Comparison of ENCODE assay signal across 8 cellular contexts in the genomic region with DNA sequence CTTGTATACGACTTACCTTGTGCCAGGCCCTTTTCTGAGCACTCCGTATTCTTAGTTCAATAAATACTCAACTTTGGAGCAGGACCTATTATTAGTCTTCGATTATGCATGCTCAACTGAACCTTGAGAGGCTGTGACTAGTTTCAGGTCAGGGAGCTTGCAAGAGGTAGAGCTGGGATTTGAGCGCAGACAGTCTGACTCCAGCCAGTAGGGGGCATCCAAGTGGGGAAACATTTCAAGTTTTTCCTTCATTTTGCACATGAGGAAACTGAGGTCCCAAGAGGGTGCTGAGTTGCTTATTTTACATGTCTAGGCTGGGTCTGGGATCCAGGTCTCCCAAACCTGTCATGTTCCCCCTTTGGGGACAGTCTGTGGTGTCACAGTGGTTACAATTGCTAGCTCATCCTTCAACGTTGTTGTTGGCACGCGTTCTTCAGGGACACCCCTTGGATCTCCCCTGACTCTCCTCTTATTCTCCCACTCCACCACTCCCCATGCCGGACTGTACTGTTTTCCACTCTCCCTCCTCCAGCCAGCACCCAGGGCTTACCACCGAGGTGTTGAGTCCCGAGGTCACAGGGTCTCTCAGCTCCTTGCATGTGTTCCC. TPM values are rescaled to one million over a fixed set of nuclear protein-coding genes. Genes with fewer than 3 reads are reported as not detected.
DNase-seq lines count a peak whose midpoint lies in the region; ATAC-seq and TF ChIP-seq lines count a peak whose summit lies in the region.

No MANE protein-coding gene starts in this region.

- no peaks in the 10 kb centered on the region for H3K9me3 Mint-ChIP-seq in GM23338
- H3K9me3 Mint-ChIP-seq in type B pancreatic cell, result no peaks in the 10 kb centered on the region

- H3K27ac Mint-ChIP-seq in GM23338 (0 out of 2 replicates have a peak overlapping the region, but pooled peaks have one; percentile 62), type B pancreatic cell (peak overlapping the region; percentile 79)

- peaks cover 16% of the 10 kb centered on the region for H3K4me1 Mint-ChIP-seq in GM23338
- H3K4me1 Mint-ChIP-seq in type B pancreatic cell (ENCODE audit: unreplicated experiment), result peaks cover 7% of the 10 kb centered on the region

- peak; percentile 1; the same call in 1 of the 3 replicates for ATAC-seq in GM23338
- ATAC-seq in foreskin keratinocyte, result no peak
- ATAC-seq in HG03108 (IDR thresholded peaks at IDR 0.05; ENCODE audit: unreplicated experiment), result no peak
- ATAC-seq in HG03442 (IDR thresholded peaks at IDR 0.05; ENCODE audit: unreplicated experiment), result no peak

- no peak overlapping the region for H3K27ac ChIP-seq in GM23338 (ENCODE audit: low read depth)
- H3K27ac ChIP-seq in foreskin keratinocyte, result no peak overlapping the region

- H3K4me1 ChIP-seq in GM23338 (ENCODE audit: insufficient read depth) (no peaks in the 10 kb centered on the region; the same call in 1 of the 2 replicates), foreskin keratinocyte (no peaks in the 10 kb centered on the region)

- no peak overlapping the region for H2AFZ ChIP-seq in GM23338

- no peak overlapping the region for H3K4me2 ChIP-seq in GM23338

- H3K27me3 ChIP-seq in GM23338 (ENCODE audit: insufficient read depth) (no peaks in the 10 kb centered on the region), foreskin keratinocyte (no peaks in the 10 kb centered on the region)

- H3K4me3 Mint-ChIP-seq in GM23338, result peak overlapping the region; percentile 53; the same call in 2 of the 3 replicates
- H3K4me3 Mint-ChIP-seq in type B pancreatic cell, result peak overlapping the region; percentile 74

- H3K36me3 ChIP-seq in GM23338 (ENCODE audit: insufficient read depth), result no peaks in the 10 kb centered on the region

- TF ChIP-seq CTCF in GM23338 (conservative IDR thresholded peaks at IDR 0.05; ENCODE audit: low read depth in 2 of 2) (peak; percentile 63), WI38 (IDR thresholded peaks at IDR 0.05; ENCODE audit: low read depth, low read length) (peak; percentile 62), foreskin keratinocyte (conservative IDR thresholded peaks at IDR 0.05) (peak; percentile 58), type B pancreatic cell (conservative IDR thresholded peaks at IDR 0.05) (peak; percentile 72)

- no peaks in the 10 kb centered on the region for H3K79me2 ChIP-seq in GM23338 (replicated peaks; ENCODE audit: insufficient read depth)

- H3K9me2 ChIP-seq in GM23338 (ENCODE audit: insufficient read depth), result no peaks in the 10 kb centered on the region

- no peaks in the 10 kb centered on the region for H4K20me1 ChIP-seq in GM23338 (replicated peaks; ENCODE audit: insufficient read depth)

- no peak overlapping the region for H3K4me3 ChIP-seq in GM23338
- H3K4me3 ChIP-seq in WI38 (ENCODE audit: low read depth, low read length), result no peak overlapping the region

- H3K27me3 Mint-ChIP-seq in GM23338 (ENCODE audit: insufficient read depth, low read depth, poor library complexity) (peaks cover 7% of the 10 kb centered on the region), type B pancreatic cell (peaks cover under 1% of the 10 kb centered on the region)

- peak; percentile 16 for DNase-seq in COLO668 (lab: John Stamatoyannopoulos, UW; ENCODE audit: unreplicated experiment)
- DNase-seq in GM23338 (ENCODE audit: low spot score), result peak; percentile 67
- DNase-seq in foreskin keratinocyte, result no peak
- no peak for DNase-seq in type B pancreatic cell (ENCODE audit: extremely low spot score, unreplicated experiment)
- no peak for DNase-seq in NCI-H1048 (lab: John Stamatoyannopoulos, UW)

- no peaks in the 10 kb centered on the region for H3F3A ChIP-seq in GM23338 (replicated peaks; ENCODE audit: low read depth)

- no peaks in the 10 kb centered on the region; the same call in 2 of the 3 replicates for H3K36me3 Mint-ChIP-seq in GM23338 (ENCODE audit: low read depth)
- no peaks in the 10 kb centered on the region for H3K36me3 Mint-ChIP-seq in type B pancreatic cell

TF ChIP-seq in GM23338, 12 proteins besides CTCF, POLR2A, EP300 and RAD21:
- TF ChIP-seq STAT1 (IDR thresholded peaks at IDR 0.05; ENCODE audit: unreplicated experiment), result no peak

RNA-seq across cellular contexts. Expression of a gene that starts 6.7 kb away (rescaled TPM):
- 13.7 and 21.4 TPM in 2 replicates for total RNA-seq in GM23338 (2014; rRNA removed; shearing (Covaris generic))
- polyA plus RNA-seq in GM23338 (2016; fragmentation: Nextera tagmentation; extraction: Ambion mirVana) (4.7 and 5.2 TPM in 2 replicates), foreskin keratinocyte (14.8 and 16.4 TPM in 2 replicates)
- total RNA-seq in foreskin keratinocyte (16.3 and 17.1 TPM in 2 replicates), type B pancreatic cell (ENCODE audit: low replicate concordance) (8.7 and 13.2 TPM in 2 replicates)

RNA-seq across cellular contexts. Expression of a gene that starts 7.2 kb away (rescaled TPM):
- 7.3 and 9.1 TPM in 2 replicates for total RNA-seq in GM23338 (2014; rRNA removed; shearing (Covaris generic))
- polyA plus RNA-seq in GM23338 (2016; fragmentation: Nextera tagmentation; extraction: Ambion mirVana) (2.5 and 3.7 TPM in 2 replicates), foreskin keratinocyte (0.20 and 0.31 TPM in 2 replicates)
- total RNA-seq in foreskin keratinocyte (0.20 and 0.28 TPM in 2 replicates), type B pancreatic cell (ENCODE audit: low replicate concordance) (13.6 and 14.8 TPM in 2 replicates)

RNA-seq across cellular contexts. Expression of a gene that starts 21.1 kb away (rescaled TPM):
- 1.6 and 3.4 TPM in 2 replicates for total RNA-seq in GM23338 (2014; rRNA removed; shearing (Covaris generic))
- polyA plus RNA-seq in GM23338 (2016; fragmentation: Nextera tagmentation; extraction: Ambion mirVana), result 9.5 and 10.1 TPM in 2 replicates
- 249 and 284 TPM in 2 replicates for total RNA-seq in foreskin keratinocyte
- 462 and 529 TPM in 2 replicates for polyA plus RNA-seq in foreskin keratinocyte
- total RNA-seq in type B pancreatic cell (ENCODE audit: low replicate concordance), result 25.7 and 28.2 TPM in 2 replicates

RNA-seq across cellular contexts. Expression of a gene that starts 30.3 kb away (rescaled TPM):
- total RNA-seq in GM23338 (2014; rRNA removed; shearing (Covaris generic)), result 0.83 and 2.1 TPM in 2 replicates
- polyA plus RNA-seq in GM23338 (2016; fragmentation: Nextera tagmentation; extraction: Ambion mirVana) (0.66 and 1.6 TPM in 2 replicates), foreskin keratinocyte (2.0 and 2.6 TPM in 2 replicates)
- total RNA-seq in foreskin keratinocyte (1.6 and 2.0 TPM in 2 replicates), type B pancreatic cell (ENCODE audit: low replicate concordance) (4.8 and 7.0 TPM in 2 replicates)

RNA-seq across cellular contexts. Expression of a gene that starts 40.3 kb away (rescaled TPM):
- 0.35 and 0.90 TPM in 2 replicates for total RNA-seq in GM23338 (2014; rRNA removed; shearing (Covaris generic))
- polyA plus RNA-seq in GM23338 (2016; fragmentation: Nextera tagmentation; extraction: Ambion mirVana), result 0.23 and 0.44 TPM in 2 replicates
- total RNA-seq in foreskin keratinocyte, result not detected in 2 replicates
- polyA plus RNA-seq in foreskin keratinocyte, result 0.01 TPM in 1 of 2 replicates, not detected in the other
- 0.17 and 0.48 TPM in 2 replicates for total RNA-seq in type B pancreatic cell (ENCODE audit: low replicate concordance)

Comparison
In these comparisons a context has a peak if more than half of its experiments do, and no peak if none do; other contexts are left out.
1. DNase-seq: peak in COLO668 (single experiment) and GM23338 (single experiment); none in foreskin keratinocyte (0 of 2), type B pancreatic cell (single experiment) and NCI-H1048 (single experiment).
2. Peak in every context shown above with its lines, with median percentiles within 50 percentile points of each other: CTCF ChIP-seq.